In the genomic region with DNA sequence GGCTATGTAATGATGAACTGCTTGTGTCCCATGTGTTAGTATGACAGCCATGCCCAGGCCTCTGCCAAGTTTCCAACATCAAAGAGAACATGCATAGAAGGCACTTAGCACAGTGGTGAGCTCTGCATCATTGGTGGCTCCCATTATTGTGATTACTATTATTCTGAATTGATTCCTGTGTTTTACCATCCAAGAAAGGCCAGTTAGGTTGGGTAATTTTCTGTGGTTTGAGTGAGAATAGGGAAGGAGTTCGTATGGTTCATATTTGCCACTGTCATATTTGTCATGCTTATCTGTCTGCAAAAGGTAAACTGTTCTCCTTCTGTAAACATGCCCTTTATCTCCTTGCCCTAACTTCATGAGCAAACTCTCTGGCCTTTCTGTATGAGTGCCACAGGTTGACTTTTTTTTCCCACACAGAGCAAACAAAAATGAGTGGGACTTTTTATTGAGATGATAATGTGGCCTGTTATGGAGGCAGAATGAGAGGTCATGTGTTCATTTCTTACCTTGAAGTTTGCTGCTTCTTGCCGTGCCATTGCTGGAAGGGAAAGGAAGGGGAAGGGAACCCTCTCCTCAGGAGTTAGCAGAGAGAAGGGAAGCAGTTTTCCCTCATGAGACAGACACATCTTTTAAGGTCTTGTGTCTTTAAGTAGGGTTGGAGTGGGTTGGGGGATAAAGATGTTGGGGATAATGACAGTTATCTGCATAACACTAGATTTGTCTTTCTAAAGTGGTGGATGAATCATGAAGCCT, we compare ENCODE assay signal across 16 cellular contexts.
"Had no signal": no experiment of that assay in that cellular context is flagged by ENCODE, and none has a peak within 500 bp of the region (broad histone marks: within the 10 kb centered on the region; RNA-seq: fewer than 3 reads in every experiment).

No MANE protein-coding gene starts in this region.

- H3K4me3 ChIP-seq: lung, tibial nerve had no signal

- ATAC-seq: activated T-helper 17 cell treated with anti-CD3 and anti-CD28 coated beads, Interleukin-2, amount 50 U/mL, for 72 hours had no signal

- H3K27ac Mint-ChIP-seq: activated B cell treated with CpG ODN at 0.5 μM for 24 hours; activated CD4-positive, alpha-beta memory T cell treated with anti-CD3 and anti-CD28 coated beads, Interleukin-2, amount 10 ng/mL, durations not matched to agents 7 days and 5 days; activated naive CD8-positive, alpha-beta T cell treated with anti-CD3 and anti-CD28 coated beads, Interleukin-2, amount 10 ng/mL, durations not matched to agents 7 days and 5 days; activated T-helper 17 cell treated with anti-CD3 and anti-CD28 coated beads, Interleukin-2, amount 50 U/mL, for 72 hours; mesothelial cell of epicardium; nephron progenitor cell; stimulated activated naive CD8-positive, alpha-beta T cell treated with anti-CD3 and anti-CD28 coated beads, Interleukin-15, Interleukin-2, amounts not matched to agents 100 ng/mL and 50 ng/mL, for 24 hours had no signal

- DNase-seq: activated B cell treated with CpG ODN at 0.5 μM for 24 hours; activated CD4-positive, alpha-beta memory T cell treated with anti-CD3 and anti-CD28 coated beads, Interleukin-2, amount 10 ng/mL, durations not matched to agents 7 days and 5 days; activated CD4-positive, alpha-beta T cell treated with anti-CD3 and anti-CD28 coated beads for 4 hours; activated naive CD4-positive, alpha-beta T cell treated with Interleukin-2 at 50 U/mL for 16 hours; activated naive CD8-positive, alpha-beta T cell treated with anti-CD3 and anti-CD28 coated beads, Interleukin-2, amount 10 ng/mL, durations not matched to agents 7 days and 5 days; activated T-cell treated with anti-CD3 and anti-CD28 coated beads, Interleukin-2, amount 50 U/mL, for 1 hour; amygdala; dermis blood vessel endothelial cell; nephron progenitor cell; occipital lobe; retina had no signal

- H3K36me3 Mint-ChIP-seq: activated naive CD8-positive, alpha-beta T cell treated with anti-CD3 and anti-CD28 coated beads, Interleukin-2, amount 10 ng/mL, durations not matched to agents 7 days and 5 days; mesothelial cell of epicardium had no signal

- H3K27me3 Mint-ChIP-seq: activated B cell treated with CpG ODN at 0.5 μM for 24 hours; activated CD4-positive, alpha-beta memory T cell treated with anti-CD3 and anti-CD28 coated beads, Interleukin-2, amount 10 ng/mL, durations not matched to agents 7 days and 5 days; stimulated activated naive CD8-positive, alpha-beta T cell treated with anti-CD3 and anti-CD28 coated beads, Interleukin-15, Interleukin-2, amounts not matched to agents 100 ng/mL and 50 ng/mL, for 24 hours had no signal

- H3K4me3 Mint-ChIP-seq: activated B cell treated with CpG ODN at 0.5 μM for 24 hours; activated CD4-positive, alpha-beta memory T cell treated with anti-CD3 and anti-CD28 coated beads, Interleukin-2, amount 10 ng/mL, durations not matched to agents 7 days and 5 days; activated naive CD8-positive, alpha-beta T cell treated with anti-CD3 and anti-CD28 coated beads, Interleukin-2, amount 10 ng/mL, durations not matched to agents 7 days and 5 days; activated T-helper 17 cell treated with anti-CD3 and anti-CD28 coated beads, Interleukin-2, amount 50 U/mL, for 72 hours; mesothelial cell of epicardium; nephron progenitor cell; stimulated activated naive CD8-positive, alpha-beta T cell treated with anti-CD3 and anti-CD28 coated beads, Interleukin-15, Interleukin-2, amounts not matched to agents 100 ng/mL and 50 ng/mL, for 24 hours had no signal

- H3K4me1 Mint-ChIP-seq: activated B cell treated with CpG ODN at 0.5 μM for 24 hours; activated CD4-positive, alpha-beta memory T cell treated with anti-CD3 and anti-CD28 coated beads, Interleukin-2, amount 10 ng/mL, durations not matched to agents 7 days and 5 days; activated naive CD8-positive, alpha-beta T cell treated with anti-CD3 and anti-CD28 coated beads, Interleukin-2, amount 10 ng/mL, durations not matched to agents 7 days and 5 days; activated T-helper 17 cell treated with anti-CD3 and anti-CD28 coated beads, Interleukin-2, amount 50 U/mL, for 72 hours had no signal

- H3K9me3 Mint-ChIP-seq: activated B cell treated with CpG ODN at 0.5 μM for 24 hours; activated CD4-positive, alpha-beta memory T cell treated with anti-CD3 and anti-CD28 coated beads, Interleukin-2, amount 10 ng/mL, durations not matched to agents 7 days and 5 days; activated naive CD8-positive, alpha-beta T cell treated with anti-CD3 and anti-CD28 coated beads, Interleukin-2, amount 10 ng/mL, durations not matched to agents 7 days and 5 days; activated T-helper 17 cell treated with anti-CD3 and anti-CD28 coated beads, Interleukin-2, amount 50 U/mL, for 72 hours; mesothelial cell of epicardium; nephron progenitor cell; stimulated activated naive CD8-positive, alpha-beta T cell treated with anti-CD3 and anti-CD28 coated beads, Interleukin-15, Interleukin-2, amounts not matched to agents 100 ng/mL and 50 ng/mL, for 24 hours had no signal
